ENCODE assay signal across 14 cellular contexts in the genomic region with DNA sequence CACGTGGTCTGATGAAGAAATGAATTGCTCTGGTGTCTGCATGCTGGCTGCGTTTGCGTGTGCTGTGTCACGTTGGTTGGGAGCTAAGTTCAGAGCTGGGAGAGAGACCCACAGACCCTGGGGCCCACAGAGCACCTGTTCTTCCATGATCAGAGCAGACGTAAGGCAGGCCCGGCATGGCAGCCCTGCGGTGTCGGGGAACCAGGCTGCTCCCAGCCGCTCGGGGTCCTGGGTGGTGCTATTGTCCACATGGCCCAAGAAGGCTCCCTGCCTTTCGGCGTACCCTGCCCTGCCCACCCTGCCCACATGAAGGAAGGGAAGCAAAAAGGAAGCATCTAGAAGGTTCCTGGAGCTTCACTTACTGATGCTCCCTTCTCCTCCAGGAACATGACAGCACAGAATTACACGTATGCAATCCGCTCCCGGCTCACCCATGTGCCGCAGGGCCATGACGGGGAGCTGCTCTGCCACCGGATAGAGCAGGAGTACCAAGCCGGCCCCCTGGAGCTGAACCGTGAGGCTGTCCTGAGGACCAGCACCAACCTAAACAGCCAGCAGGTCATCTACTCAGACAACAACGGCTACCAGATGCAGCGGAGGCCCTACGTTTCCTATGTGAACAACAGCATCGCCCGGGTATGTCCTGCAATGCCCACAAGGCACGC.
"Had no signal": no experiment of that assay in that cellular context is flagged by ENCODE, and none has a peak within 500 bp of the region (broad histone marks: within the 10 kb centered on the region; RNA-seq: fewer than 3 reads in every experiment).

No MANE protein-coding gene starts in this region.

- H3K4me3 Mint-ChIP-seq: dendritic cell treated with granulocyte-macrophage colony-stimulating factor and Interleukin-4, amounts not matched to agents 40 ng/mL and 50 ng/mL, for 4 days; endodermal cell; naive thymus-derived CD4-positive, alpha-beta T cell; neural crest cell had no signal

- H3K27me3 Mint-ChIP-seq: dendritic cell treated with granulocyte-macrophage colony-stimulating factor and Interleukin-4, amounts not matched to agents 40 ng/mL and 50 ng/mL, for 4 days; naive thymus-derived CD4-positive, alpha-beta T cell; progenitor cell of endocrine pancreas had no signal

- ATAC-seq: foreskin keratinocyte, left colon, pancreas had no signal

- H3K4me3 ChIP-seq: pancreas had no signal

- H3K27ac Mint-ChIP-seq: dendritic cell treated with granulocyte-macrophage colony-stimulating factor and Interleukin-4, amounts not matched to agents 40 ng/mL and 50 ng/mL, for 4 days; endodermal cell; progenitor cell of endocrine pancreas had no signal

- H3K27ac ChIP-seq: foreskin keratinocyte, pancreas had no signal

- DNase-seq: erythroblast; foreskin keratinocyte; left colon; naive thymus-derived CD4-positive, alpha-beta T cell; right cardiac atrium; small intestine; stimulated activated CD4-positive, alpha-beta T cell treated with anti-CD3 and anti-CD28 coated beads, Interleukin-12 subunit alpha, Interleukin-12 subunit beta, amount 100 ng/mL, for 4 hours; stimulated activated naive CD4-positive, alpha-beta T cell treated with Interleukin-2 at 50 U/mL for 16 hours; trophoblast cell had no signal

- H3K9me3 ChIP-seq: pancreas had no signal

- H3K4me1 ChIP-seq: foreskin keratinocyte, pancreas had no signal

- H3K27me3 ChIP-seq: foreskin keratinocyte, pancreas had no signal

- H3K4me1 Mint-ChIP-seq: endodermal cell, neural crest cell had no signal
